In genomic region chr9:34124923-34125322, GRCh38 we compare ENCODE assay signal across 9 cellular contexts. TPM values are rescaled to one million over a fixed set of nuclear protein-coding genes. Genes with fewer than 3 reads are reported as not detected.
DNase-seq lines count a peak whose midpoint lies in the region; ATAC-seq and TF ChIP-seq lines count a peak whose summit lies in the region.
"Had no signal": no experiment of that assay in that cellular context is flagged by ENCODE, and none has a peak within 500 bp of the region (broad histone marks: within the 10 kb centered on the region; RNA-seq: fewer than 3 reads in every experiment).

No MANE protein-coding gene starts in this region.

- H3K4me1 Mint-ChIP-seq in T-helper 17 cell = peaks cover 52% of the 10 kb centered on the region
- peaks cover 11% of the 10 kb centered on the region for H3K4me1 Mint-ChIP-seq in glutamatergic neuron (ENCODE audit: low read depth, unreplicated experiment)
- peaks cover 47% of the 10 kb centered on the region for H3K4me1 Mint-ChIP-seq in stimulated activated memory B cell treated with anti-CD40 and anti-IgM and Interleukin-4, amounts not matched to agents 10 μg/mL and 1 μg/mL and 100 μg/mL, for 72 hours

- H3K27ac Mint-ChIP-seq in T-helper 17 cell (peak overlapping the region; percentile 95), glutamatergic neuron (ENCODE audit: unreplicated experiment) (peak overlapping the region; percentile 52)
- no peak overlapping the region for H3K27ac Mint-ChIP-seq in stimulated activated memory B cell treated with anti-CD40 and anti-IgM and Interleukin-4, amounts not matched to agents 10 μg/mL and 1 μg/mL and 100 μg/mL, for 72 hours

- DNase-seq in SKM-1 treated with dmso at 0.1 percent for 144 hours (lab: John Stamatoyannopoulos, UW; ENCODE audit: unreplicated experiment) (peak; percentile 39), SKM-1 (lab: John Stamatoyannopoulos, UW; ENCODE audit: unreplicated experiment) (no peak), T-helper 17 cell (no peak), glutamatergic neuron (no peak), SW 1271 (lab: John Stamatoyannopoulos, UW) (no peak)
- DNase-seq: stimulated activated CD4-positive, alpha-beta T cell treated with anti-CD3 and anti-CD28 coated beads, Interleukin-12 subunit alpha, Interleukin-12 subunit beta, amount 100 ng/mL, for 4 hours had no signal

- peaks cover 9% of the 10 kb centered on the region for H3K9me3 Mint-ChIP-seq in glutamatergic neuron (ENCODE audit: unreplicated experiment)
- H3K9me3 Mint-ChIP-seq in stimulated activated memory B cell treated with anti-CD40 and anti-IgM and Interleukin-4, amounts not matched to agents 10 μg/mL and 1 μg/mL and 100 μg/mL, for 72 hours = peaks cover 9% of the 10 kb centered on the region

- H3K36me3 Mint-ChIP-seq in T-helper 17 cell (ENCODE audit: low read depth) (peaks cover 6% of the 10 kb centered on the region), glutamatergic neuron (ENCODE audit: unreplicated experiment) (no peaks in the 10 kb centered on the region)
- H3K36me3 Mint-ChIP-seq in stimulated activated memory B cell treated with anti-CD40 and anti-IgM and Interleukin-4, amounts not matched to agents 10 μg/mL and 1 μg/mL and 100 μg/mL, for 72 hours = peaks cover 10% of the 10 kb centered on the region

- TF ChIP-seq CTCF in glutamatergic neuron (IDR thresholded peaks at IDR 0.05; ENCODE audit: partially characterized antibody, unreplicated experiment) = no peak

- H3K4me3 Mint-ChIP-seq in T-helper 17 cell (peak overlapping the region; percentile 98), glutamatergic neuron (ENCODE audit: unreplicated experiment) (peak overlapping the region; percentile 94)
- peak overlapping the region; percentile 92 for H3K4me3 Mint-ChIP-seq in stimulated activated memory B cell treated with anti-CD40 and anti-IgM and Interleukin-4, amounts not matched to agents 10 μg/mL and 1 μg/mL and 100 μg/mL, for 72 hours

- no peaks in the 10 kb centered on the region for H3K27me3 Mint-ChIP-seq in T-helper 17 cell
- H3K27me3 Mint-ChIP-seq in glutamatergic neuron (ENCODE audit: unreplicated experiment) = peaks cover 5% of the 10 kb centered on the region
- peaks cover 81% of the 10 kb centered on the region for H3K27me3 Mint-ChIP-seq in stimulated activated memory B cell treated with anti-CD40 and anti-IgM and Interleukin-4, amounts not matched to agents 10 μg/mL and 1 μg/mL and 100 μg/mL, for 72 hours

- no peak for ATAC-seq in T-helper 17 cell
- ATAC-seq in stimulated activated memory B cell treated with anti-CD40 and anti-IgM and Interleukin-4, amounts not matched to agents 10 μg/mL and 1 μg/mL and 100 μg/mL, for 72 hours = no peak
- no peak for ATAC-seq in GM18868 (IDR thresholded peaks at IDR 0.05; ENCODE audit: unreplicated experiment)
- no peak for ATAC-seq in HG02852 (IDR thresholded peaks at IDR 0.05; ENCODE audit: unreplicated experiment)

- no peaks in the 10 kb centered on the region for H3K9me3 ChIP-seq in T-helper 17 cell (ENCODE audit: control insufficient read depth, low read length, poor library complexity, severe bottlenecking)

RNA-seq across cellular contexts. Expression of gene DCAF12, which starts 1.6 kb away (rescaled TPM):
- total RNA-seq in T-helper 17 cell (10 to 100 TPM; 14.8 TPM), glutamatergic neuron (ENCODE audit: unreplicated experiment) (37.9 TPM)

RNA-seq across cellular contexts. Expression of gene UBAP1, which starts 53.9 kb away (rescaled TPM):
- total RNA-seq in T-helper 17 cell (10 to 100 TPM; 63.3 to 68.2 TPM), glutamatergic neuron (ENCODE audit: unreplicated experiment) (28.4 TPM)
